Comparison of ENCODE assay signal across 8 cellular contexts in the genomic region with DNA sequence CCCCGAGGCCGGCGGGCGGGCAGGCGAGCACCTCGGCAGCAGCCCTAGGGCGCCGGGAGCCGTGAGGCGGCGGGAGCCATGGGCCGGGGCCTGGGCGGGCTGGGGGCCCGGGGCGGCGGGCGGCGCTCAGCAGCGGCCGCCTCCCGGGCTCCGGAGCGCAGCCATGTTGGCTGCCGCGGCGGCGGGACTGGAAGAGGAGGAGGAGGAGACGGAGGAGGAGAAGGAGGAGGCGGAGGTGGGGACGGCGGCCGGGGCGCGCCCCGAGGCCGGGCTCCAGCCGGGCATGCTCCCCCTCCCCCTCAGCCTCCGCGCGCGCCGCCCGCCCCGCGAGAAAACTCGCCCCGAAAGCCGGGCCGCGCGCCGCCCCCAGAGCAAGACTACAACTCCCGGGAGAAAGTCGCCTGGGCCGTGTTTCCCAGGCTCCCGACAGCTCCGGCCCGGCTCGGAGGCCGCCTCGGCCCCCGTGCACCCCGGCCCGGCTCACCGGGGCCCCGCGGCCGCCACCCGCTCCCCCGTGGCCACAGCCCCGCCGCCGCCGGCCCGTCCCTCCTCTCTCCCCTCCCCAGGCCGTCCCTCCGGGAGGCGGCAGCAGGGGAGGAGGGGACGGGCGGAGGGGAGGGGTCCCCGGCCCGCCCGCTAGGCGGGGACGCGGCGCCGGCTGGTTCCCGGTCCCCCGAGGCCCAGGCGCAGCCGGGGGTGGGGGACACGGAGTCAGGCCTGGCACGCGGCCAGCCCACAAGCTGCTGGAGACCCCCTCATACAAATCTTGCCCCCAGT. TPM values are rescaled to one million over a fixed set of nuclear protein-coding genes. Genes with fewer than 3 reads are reported as not detected.
DNase-seq lines count a peak whose midpoint lies in the region; ATAC-seq and TF ChIP-seq lines count a peak whose summit lies in the region.

A gene with protein sequence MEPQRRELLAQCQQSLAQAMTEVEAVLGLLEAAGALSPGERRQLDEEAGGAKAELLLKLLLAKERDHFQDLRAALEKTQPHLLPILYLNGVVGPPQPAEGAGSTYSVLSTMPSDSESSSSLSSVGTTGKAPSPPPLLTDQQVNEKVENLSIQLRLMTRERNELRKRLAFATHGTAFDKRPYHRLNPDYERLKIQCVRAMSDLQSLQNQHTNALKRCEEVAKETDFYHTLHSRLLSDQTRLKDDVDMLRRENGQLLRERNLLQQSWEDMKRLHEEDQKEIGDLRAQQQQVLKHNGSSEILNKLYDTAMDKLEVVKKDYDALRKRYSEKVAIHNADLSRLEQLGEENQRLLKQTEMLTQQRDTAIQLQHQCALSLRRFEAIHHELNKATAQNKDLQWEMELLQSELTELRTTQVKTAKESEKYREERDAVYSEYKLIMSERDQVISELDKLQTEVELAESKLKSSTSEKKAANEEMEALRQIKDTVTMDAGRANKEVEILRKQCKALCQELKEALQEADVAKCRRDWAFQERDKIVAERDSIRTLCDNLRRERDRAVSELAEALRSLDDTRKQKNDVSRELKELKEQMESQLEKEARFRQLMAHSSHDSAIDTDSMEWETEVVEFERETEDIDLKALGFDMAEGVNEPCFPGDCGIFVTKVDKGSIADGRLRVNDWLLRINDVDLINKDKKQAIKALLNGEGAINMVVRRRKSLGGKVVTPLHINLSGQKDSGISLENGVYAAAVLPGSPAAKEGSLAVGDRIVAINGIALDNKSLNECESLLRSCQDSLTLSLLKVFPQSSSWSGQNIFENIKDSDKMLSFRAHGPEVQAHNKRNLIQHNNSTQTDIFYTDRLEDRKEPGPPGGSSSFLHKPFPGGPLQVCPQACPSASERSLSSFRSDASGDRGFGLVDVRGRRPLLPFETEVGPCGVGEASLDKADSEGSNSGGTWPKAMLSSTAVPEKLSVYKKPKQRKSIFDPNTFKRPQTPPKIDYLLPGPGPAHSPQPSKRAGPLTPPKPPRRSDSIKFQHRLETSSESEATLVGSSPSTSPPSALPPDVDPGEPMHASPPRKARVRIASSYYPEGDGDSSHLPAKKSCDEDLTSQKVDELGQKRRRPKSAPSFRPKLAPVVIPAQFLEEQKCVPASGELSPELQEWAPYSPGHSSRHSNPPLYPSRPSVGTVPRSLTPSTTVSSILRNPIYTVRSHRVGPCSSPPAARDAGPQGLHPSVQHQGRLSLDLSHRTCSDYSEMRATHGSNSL (N-terminal part only) (minus strand): TSS at position 190 of the 777 bp plus-strand sequence. CDS start 235 bp downstream, outside the sequence.

- H3K9ac ChIP-seq in ES-I3 (ENCODE audit: low read depth, low read length) = peak within 1 kb of the TSS; percentile 93

- peak within 1 kb of the TSS; percentile 67 for H3K27ac Mint-ChIP-seq in neural crest cell (ENCODE audit: unreplicated experiment)

- peaks cover 7% of the 10 kb centered on the region; the same call in 1 of the 2 replicates for H3K36me3 ChIP-seq in ES-I3 (ENCODE audit: insufficient read depth, low read length)

- peaks cover 16% of the 10 kb centered on the region for H3K27me3 Mint-ChIP-seq in neural crest cell (ENCODE audit: low read depth)

- no peaks in the 10 kb centered on the region for H3K9me3 ChIP-seq in ES-I3 (ENCODE audit: control insufficient read depth, insufficient read depth, low read length)

- H3K4me1 Mint-ChIP-seq in neural crest cell = peaks cover 32% of the 10 kb centered on the region

- ATAC-seq in GM21528 (IDR thresholded peaks at IDR 0.05; ENCODE audit: low FRiP score, unreplicated experiment) = peak; percentile 57
- ATAC-seq in HG03378 (IDR thresholded peaks at IDR 0.05; ENCODE audit: unreplicated experiment) = no peak

- peaks cover 24% of the 10 kb centered on the region for H3K4me1 ChIP-seq in ES-I3 (ENCODE audit: insufficient read depth, low read length)

- H3K4me3 ChIP-seq in LNCaP clone FGC (ENCODE audit: low read depth, low read length) = peak within 1 kb of the TSS; percentile 65

- peak within 1 kb of the TSS; percentile 93 for H3K4me3 Mint-ChIP-seq in neural crest cell

- DNase-seq in LNCaP clone FGC (ENCODE audit: low read depth) = no peak
- peak; percentile 8 for DNase-seq in activated gamma-delta T cell treated with Interleukin-2 at 50 U/mL for 16 hours
- DNase-seq in germinal center (ENCODE audit: low spot score) = peak; percentile 29
- peak; percentile 43 for DNase-seq in neural crest cell (ENCODE audit: low read depth, low spot score)
- DNase-seq in effector CD4-positive, alpha-beta T cell = no peak

- TF ChIP-seq CTCF in LNCaP clone FGC (IDR thresholded peaks at IDR 0.05; ENCODE audit: control insufficient read depth, extremely low read depth, insufficient read depth) (no peak), neural crest cell (conservative IDR thresholded peaks at IDR 0.05) (peak; percentile 39)

- no peaks in the 10 kb centered on the region for H3K9me3 Mint-ChIP-seq in neural crest cell

- no peaks in the 10 kb centered on the region for H3K36me3 Mint-ChIP-seq in neural crest cell (ENCODE audit: low read depth)

RNA-seq across cellular contexts. Expression of the gene that starts here (rescaled TPM):
- total RNA-seq in neural crest cell = 82.2 and 87.3 TPM in 2 replicates

Comparison
In these comparisons a context has a peak if more than half of its experiments do, and no peak if none do; other contexts are left out.
1. DNase-seq: peak in activated gamma-delta T cell treated with Interleukin-2 at 50 U/mL for 16 hours (single experiment), germinal center (single experiment) and neural crest cell (single experiment); none in LNCaP clone FGC (single experiment) and effector CD4-positive, alpha-beta T cell (single experiment).